Comparison of ENCODE assay signal across 10 cellular contexts in genomic region chr11:124877631-124878496, GRCh38. TPM values are rescaled to one million over a fixed set of nuclear protein-coding genes. Genes with fewer than 3 reads are reported as not detected.
DNase-seq lines count a peak whose midpoint lies in the region; ATAC-seq and TF ChIP-seq lines count a peak whose summit lies in the region.
"Had no signal": no experiment of that assay in that cellular context is flagged by ENCODE, and none has a peak within 500 bp of the region (broad histone marks: within the 10 kb centered on the region; RNA-seq: fewer than 3 reads in every experiment).

No MANE protein-coding gene starts in this region.

- H3K4me1 ChIP-seq in breast epithelium: no peaks in the 10 kb centered on the region
- H3K4me1 ChIP-seq in upper lobe of left lung: peaks cover 23 to 38% (median 36%) of the 10 kb centered on the region in 4 donors

- H3K4me3 Mint-ChIP-seq in activated naive CD4-positive, alpha-beta T cell treated with anti-CD3 and anti-CD28 coated beads for 36 hours: peak overlapping the region; percentile 83

- H3K4me1 Mint-ChIP-seq in activated naive CD4-positive, alpha-beta T cell treated with anti-CD3 and anti-CD28 coated beads for 36 hours (ENCODE audit: low read depth): peaks cover 19% of the 10 kb centered on the region

- H3K27ac Mint-ChIP-seq in activated naive CD4-positive, alpha-beta T cell treated with anti-CD3 and anti-CD28 coated beads for 36 hours: no peak overlapping the region

- ATAC-seq in upper lobe of left lung (ENCODE audit: low FRiP score in 2 of 2) (no peak), HG03025 (IDR thresholded peaks at IDR 0.05; ENCODE audit: low FRiP score, unreplicated experiment) (no peak), GM18519 (IDR thresholded peaks at IDR 0.05; ENCODE audit: low FRiP score, unreplicated experiment) (no peak)
- ATAC-seq: esophagus mucosa had no signal

- H3K27me3 Mint-ChIP-seq in activated naive CD4-positive, alpha-beta T cell treated with anti-CD3 and anti-CD28 coated beads for 36 hours (ENCODE audit: low read depth): peaks cover 17% of the 10 kb centered on the region

- TF ChIP-seq CTCF in breast epithelium (IDR thresholded peaks at IDR 0.05) (no peak), upper lobe of left lung (IDR thresholded peaks at IDR 0.05) (no peak)

- 50% methylated on average over 16 to 23 of the region's 23 CpGs for WGBS in upper lobe of left lung, 2 donors

- H3K9me3 Mint-ChIP-seq in activated naive CD4-positive, alpha-beta T cell treated with anti-CD3 and anti-CD28 coated beads for 36 hours: no peaks in the 10 kb centered on the region

- intact Hi-C loops in activated naive CD4-positive, alpha-beta T cell treated with anti-CD3 and anti-CD28 coated beads for 36 hours (cut with micrococcal nuclease): loop anchor here (2.0 to 5.0 kb wide), 4 partner anchors 41 to 714 kb away; partner anchors contain the start of gene STT3A
- intact Hi-C loops in breast epithelium (cut with DNase I; ENCODE audit: low total_unique reads): loop anchor here (5.0 kb wide), 1 partner anchor 86 kb away; no protein-coding TSS in a partner anchor

- H3K27me3 ChIP-seq in breast epithelium (peaks cover 3 to 12% of the 10 kb centered on the region in 2 donors), upper lobe of left lung (peaks cover 0 to 4% (median 0%) of the 10 kb centered on the region in 4 donors)

- no peak for TF ChIP-seq EP300 in upper lobe of left lung (IDR thresholded peaks at IDR 0.05)

- no peaks in the 10 kb centered on the region for H3K36me3 Mint-ChIP-seq in activated naive CD4-positive, alpha-beta T cell treated with anti-CD3 and anti-CD28 coated beads for 36 hours (ENCODE audit: low read depth)

- no peak for DNase-seq in activated naive CD4-positive, alpha-beta T cell treated with anti-CD3 and anti-CD28 coated beads for 36 hours
- no peak for DNase-seq in activated naive CD4-positive, alpha-beta T cell treated with Interleukin-2 at 50 U/mL for 16 hours
- no peak for DNase-seq in breast epithelium (ENCODE audit: low spot score in 2 of 2)
- DNase-seq in mesenteric fat pad (ENCODE audit: low spot score): peak; percentile 81
- no peak for DNase-seq in upper lobe of left lung
- no peak for DNase-seq in NCI-H524 (lab: John Stamatoyannopoulos, UW)

- H3K27ac ChIP-seq in breast epithelium (peak overlapping the region in 1 of 2 donors; percentile 91), upper lobe of left lung (peak overlapping the region in 3 of 4 donors; percentile 89 to 96 (median 89))

- no peaks in the 10 kb centered on the region for H3K9me3 ChIP-seq in breast epithelium
- no peaks in the 10 kb centered on the region for H3K9me3 ChIP-seq in upper lobe of left lung

- TF ChIP-seq POLR2A in breast epithelium (IDR thresholded peaks at IDR 0.05): no peak
- no peak for TF ChIP-seq POLR2A in upper lobe of left lung (IDR thresholded peaks at IDR 0.05)

- H3K4me3 ChIP-seq in breast epithelium (peak overlapping the region; percentile 46 to 88 (median 66)), upper lobe of left lung (peak overlapping the region in 3 of 4 donors; percentile 50 to 66 (median 65))

- CTCF ChIA-PET in activated naive CD4-positive, alpha-beta T cell treated with anti-CD3 and anti-CD28 coated beads for 36 hours (lab: Charles Lee): interaction anchor here (0.8 to 1.6 kb wide), 4 partner anchors 12 to 266 kb away, joined by 3 to 11 read pairs (median 6); partner anchors contain the start of gene ROBO3

- H3K36me3 ChIP-seq in breast epithelium: no peaks in the 10 kb centered on the region
- no peaks in the 10 kb centered on the region for H3K36me3 ChIP-seq in upper lobe of left lung

RNA-seq across cellular contexts. Expression of gene ROBO3, which starts 12.6 kb away (rescaled TPM):
- 10 to 100 TPM; 24.2 to 24.5 TPM for total RNA-seq in activated naive CD4-positive, alpha-beta T cell treated with anti-CD3 and anti-CD28 coated beads for 36 hours
- 10 to 100 TPM in 2 of 3 donors, 1 to 10 TPM in 1; 9.1 to 30.9 (median 15.4) TPM for total RNA-seq in breast epithelium
- 14.8 TPM for total RNA-seq in mesenteric fat pad
- total RNA-seq in upper lobe of left lung: 10 to 100 TPM in 2 of 6 donors, 1 to 10 TPM in 4; 6.4 to 40.9 (median 7.5) TPM

RNA-seq across cellular contexts. Expression of gene ROBO4, which starts 19.8 kb away (rescaled TPM):
- not detected for total RNA-seq in activated naive CD4-positive, alpha-beta T cell treated with anti-CD3 and anti-CD28 coated beads for 36 hours
- total RNA-seq in breast epithelium (10 to 100 TPM; 11.9 to 30.5 (median 12.8) TPM), mesenteric fat pad (70.9 TPM), upper lobe of left lung (100 to 1,000 TPM in 2 of 6 donors, 10 to 100 TPM in 4; 17.3 to 111 (median 50.2) TPM)

RNA-seq across cellular contexts. Expression of gene HEPN1, which starts 41.2 kb away (rescaled TPM):
- total RNA-seq in activated naive CD4-positive, alpha-beta T cell treated with anti-CD3 and anti-CD28 coated beads for 36 hours: not detected
- total RNA-seq in breast epithelium (not detected), mesenteric fat pad (not detected), upper lobe of left lung (not detected)
- total RNA-seq: esophagus mucosa, mononuclear cell had no signal

RNA-seq across cellular contexts. Expression of gene HEPACAM, which starts 58.0 kb away (rescaled TPM):
- total RNA-seq in activated naive CD4-positive, alpha-beta T cell treated with anti-CD3 and anti-CD28 coated beads for 36 hours: not detected
- 10 to 100 TPM in 1 of 3 donors, 1 to 10 TPM in 2; 2.3 to 25.4 (median 6.1) TPM for total RNA-seq in breast epithelium
- 33.4 TPM for total RNA-seq in mesenteric fat pad
- under 1 TPM in 1 of 6 donors, not detected in 5; 0.14 TPM for total RNA-seq in upper lobe of left lung
- total RNA-seq: esophagus mucosa had no signal

Comparison
In these comparisons a context has a peak if more than half of its experiments do, and no peak if none do; other contexts are left out.
1. RNA of gene ROBO4, which starts 19.8 kb away (total RNA-seq): 70.9 TPM in mesenteric fat pad (single experiment), 17.3 to 111 TPM in upper lobe of left lung and 11.9 to 30.5 TPM in breast epithelium; not detected in activated naive CD4-positive, alpha-beta T cell treated with anti-CD3 and anti-CD28 coated beads for 36 hours; every median in the first group is over 10 times any median in the second.